20 cellular contexts compared by ENCODE assay signal in the genomic region with DNA sequence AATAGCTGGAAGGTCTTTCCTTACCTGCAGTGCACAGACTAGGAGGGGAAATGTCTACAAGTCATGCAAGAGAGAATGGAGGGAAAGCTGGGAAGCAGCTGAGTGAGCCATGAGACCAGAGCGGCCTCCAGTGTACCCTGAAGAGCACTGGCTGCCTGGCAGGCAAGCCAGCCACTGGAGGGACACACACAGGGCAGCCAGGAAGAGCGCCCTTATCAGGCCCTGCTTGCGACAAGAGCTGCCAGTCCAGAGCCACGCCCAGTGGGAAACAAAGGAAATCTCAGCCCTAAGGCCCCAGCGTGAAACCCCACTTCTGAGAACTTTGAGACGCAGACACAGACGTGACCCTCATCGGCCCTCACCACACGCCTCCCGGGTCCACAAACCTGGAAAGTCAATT.
DNase-seq lines count a peak whose midpoint lies in the region; ATAC-seq and TF ChIP-seq lines count a peak whose summit lies in the region.
"Had no signal": no experiment of that assay in that cellular context is flagged by ENCODE, and none has a peak within 500 bp of the region (broad histone marks: within the 10 kb centered on the region; RNA-seq: fewer than 3 reads in every experiment).

No MANE protein-coding gene starts in this region.

- H3K36me3 ChIP-seq in heart left ventricle (peaks cover 0 to 70% (median 40%) of the 10 kb centered on the region in 9 donors), mucosa of stomach (ENCODE audit: control insufficient read depth, insufficient read depth, low read length) (peaks cover 29% of the 10 kb centered on the region)

- WGBS in heart left ventricle, 4 donors = 50 to 75% (median 59%) methylated on average over 10 of the region's 10 CpGs

- no peaks in the 10 kb centered on the region for H3K9me3 ChIP-seq in CD4-positive, alpha-beta T cell (ENCODE audit: control insufficient read depth, low read length)
- no peaks in the 10 kb centered on the region for H3K9me3 ChIP-seq in heart left ventricle
- H3K9me3 ChIP-seq in mucosa of stomach (ENCODE audit: control insufficient read depth, low read length) = no peaks in the 10 kb centered on the region
- H3K9me3 ChIP-seq: MG63, SJCRH30, transverse colon had no signal

- no peak overlapping the region for H3K4me3 Mint-ChIP-seq in CD4-positive, alpha-beta T cell
- H3K4me3 Mint-ChIP-seq in T-cell = no peak overlapping the region
- H3K4me3 Mint-ChIP-seq: dendritic cell treated with granulocyte-macrophage colony-stimulating factor and Interleukin-4, amounts not matched to agents 40 ng/mL and 50 ng/mL, for 4 days; mesothelial cell of epicardium had no signal

- intact Hi-C loops in CD4-positive, alpha-beta T cell (cut with DNase I, micrococcal nuclease) = no loop called here
- intact Hi-C loops in heart left ventricle (cut with DNase I) = loop anchor here in 2 of 10 donors (5.0 to 10.0 kb wide), 2 partner anchors 105 to 183 kb away; partner anchors contain the start of gene STK24 (in 1 of the 2)

- H3K27ac Mint-ChIP-seq in CD4-positive, alpha-beta T cell = peak overlapping the region; percentile 85
- H3K27ac Mint-ChIP-seq in T-cell = peak overlapping the region; percentile 68 to 87
- H3K27ac Mint-ChIP-seq: dendritic cell treated with granulocyte-macrophage colony-stimulating factor and Interleukin-4, amounts not matched to agents 40 ng/mL and 50 ng/mL, for 4 days; mesothelial cell of epicardium had no signal

- H3K9me3 Mint-ChIP-seq in CD4-positive, alpha-beta T cell = no peaks in the 10 kb centered on the region
- no peaks in the 10 kb centered on the region for H3K9me3 Mint-ChIP-seq in T-cell
- H3K9me3 Mint-ChIP-seq: dendritic cell treated with granulocyte-macrophage colony-stimulating factor and Interleukin-4, amounts not matched to agents 40 ng/mL and 50 ng/mL, for 4 days; mesothelial cell of epicardium had no signal

- no peak for TF ChIP-seq POLR2A in heart left ventricle (IDR thresholded peaks at IDR 0.05)

- TF ChIP-seq CTCF in CD4-positive, alpha-beta T cell (IDR thresholded peaks at IDR 0.05) = no peak
- peak in 10 of 12 donors; percentile 13 to 56 (median 26) for TF ChIP-seq CTCF in heart left ventricle (IDR thresholded peaks at IDR 0.05)

- H3K27me3 Mint-ChIP-seq in CD4-positive, alpha-beta T cell = no peaks in the 10 kb centered on the region
- no peaks in the 10 kb centered on the region for H3K27me3 Mint-ChIP-seq in T-cell
- H3K27me3 Mint-ChIP-seq: dendritic cell treated with granulocyte-macrophage colony-stimulating factor and Interleukin-4, amounts not matched to agents 40 ng/mL and 50 ng/mL, for 4 days had no signal

- POLR2A ChIA-PET in CD4-positive, alpha-beta T cell (lab: Charles Lee) = interaction anchor here (0.5 kb wide), 1 partner anchor 61 kb away, joined by 3 read pairs; no protein-coding TSS in a partner anchor
- POLR2A ChIA-PET in T-cell (lab: Charles Lee) = interaction anchor here in 1 of 2 donors (0.5 to 0.6 kb wide), 2 partner anchors 32 to 566 kb away, joined by 3 to 10 read pairs; no protein-coding TSS in a partner anchor

- no peaks in the 10 kb centered on the region for H3K27me3 ChIP-seq in CD4-positive, alpha-beta T cell (ENCODE audit: control insufficient read depth, insufficient read depth, low read length)
- H3K27me3 ChIP-seq in heart left ventricle (no peaks in the 10 kb centered on the region), mucosa of stomach (ENCODE audit: control insufficient read depth, insufficient read depth, low read length) (no peaks in the 10 kb centered on the region)
- H3K27me3 ChIP-seq: brain microvascular endothelial cell, MG63, SJCRH30, transverse colon had no signal

- H3K4me3 ChIP-seq in heart left ventricle = no peak overlapping the region
- no peak overlapping the region for H3K4me3 ChIP-seq in mucosa of stomach (ENCODE audit: low read length)
- H3K4me3 ChIP-seq: MG63, SJCRH30, skin epidermis, transverse colon had no signal

- CTCF ChIA-PET in CD4-positive, alpha-beta T cell (lab: Charles Lee) = no interaction called here
- CTCF ChIA-PET in T-cell (lab: Charles Lee) = interaction anchor here (0.6 to 1.7 kb wide), 2 partner anchors 26 to 1254 kb away, joined by 3 read pairs; no protein-coding TSS in a partner anchor

- H3K9ac ChIP-seq in mucosa of stomach (ENCODE audit: low read length) = peak overlapping the region; percentile 46
- H3K9ac ChIP-seq: parathyroid adenoma had no signal

- ATAC-seq in CD4-positive, alpha-beta T cell (ENCODE audit: poor library complexity) = no peak
- ATAC-seq in T-cell (replicated peaks in 1 of 4) = no peak
- peak; percentile 87 to 88 (median 88) for ATAC-seq in heart left ventricle
- no peak for ATAC-seq in HG02588 (IDR thresholded peaks at IDR 0.05; ENCODE audit: unreplicated experiment)
- ATAC-seq in GM19395 (IDR thresholded peaks at IDR 0.05; ENCODE audit: unreplicated experiment) = no peak
- no peak for ATAC-seq in GM21360 (IDR thresholded peaks at IDR 0.05; ENCODE audit: unreplicated experiment)

- H3K27ac ChIP-seq in CD4-positive, alpha-beta T cell (ENCODE audit: low read depth, low read length) = no peak overlapping the region
- H3K27ac ChIP-seq in heart left ventricle = peak overlapping the region in 11 of 12 donors; percentile 16 to 71 (median 55)
- H3K27ac ChIP-seq: brain microvascular endothelial cell, parathyroid adenoma, SJCRH30, transverse colon had no signal

- H3K4me1 ChIP-seq in heart left ventricle = peaks cover 3 to 71% (median 33%) of the 10 kb centered on the region in 12 donors
- peaks cover 62% of the 10 kb centered on the region for H3K4me1 ChIP-seq in mucosa of stomach (ENCODE audit: control insufficient read depth, insufficient read depth, low read length)
- H3K4me1 ChIP-seq: parathyroid adenoma had no signal

- DNase-seq in CD4-positive, alpha-beta T cell = no peak
- DNase-seq in T-cell (no peak), heart left ventricle (peak in 4 of 5 donors; percentile 63 to 79 (median 72)), RKO (ENCODE audit: low spot score) (no peak)
- DNase-seq: activated effector memory CD4-positive, alpha-beta T cell treated with anti-CD3 and anti-CD28 coated beads, Interleukin-2, amount 50 U/mL, for 16 hours; brain microvascular endothelial cell; erythroblast; MG63; NCI-H187 treated with DMSO at 0.1 percent for 48 hours; NCI-H510A; SJCRH30; transverse colon had no signal

- peaks cover 47% of the 10 kb centered on the region for H3K4me1 Mint-ChIP-seq in CD4-positive, alpha-beta T cell (ENCODE audit: low read depth)
- peaks cover 33 to 46% (median 41%) of the 10 kb centered on the region in 3 donors for H3K4me1 Mint-ChIP-seq in T-cell

- H3K36me3 Mint-ChIP-seq in CD4-positive, alpha-beta T cell (ENCODE audit: low read depth) = peaks cover 87% of the 10 kb centered on the region
- peaks cover 51% of the 10 kb centered on the region for H3K36me3 Mint-ChIP-seq in T-cell

Comparison
In these comparisons a context has a peak if more than half of its experiments do, and no peak if none do; other contexts are left out.
1. ATAC-seq: peak in heart left ventricle (4 of 4); none in CD4-positive, alpha-beta T cell (single experiment), T-cell (0 of 4), HG02588 (single experiment), GM19395 (single experiment) and GM21360 (single experiment).
2. DNase-seq: peak in heart left ventricle (4 of 5); none in CD4-positive, alpha-beta T cell (0 of 10), T-cell (0 of 34) and RKO (single experiment).